ENCODE assay signal across 8 cellular contexts in the genomic region with DNA sequence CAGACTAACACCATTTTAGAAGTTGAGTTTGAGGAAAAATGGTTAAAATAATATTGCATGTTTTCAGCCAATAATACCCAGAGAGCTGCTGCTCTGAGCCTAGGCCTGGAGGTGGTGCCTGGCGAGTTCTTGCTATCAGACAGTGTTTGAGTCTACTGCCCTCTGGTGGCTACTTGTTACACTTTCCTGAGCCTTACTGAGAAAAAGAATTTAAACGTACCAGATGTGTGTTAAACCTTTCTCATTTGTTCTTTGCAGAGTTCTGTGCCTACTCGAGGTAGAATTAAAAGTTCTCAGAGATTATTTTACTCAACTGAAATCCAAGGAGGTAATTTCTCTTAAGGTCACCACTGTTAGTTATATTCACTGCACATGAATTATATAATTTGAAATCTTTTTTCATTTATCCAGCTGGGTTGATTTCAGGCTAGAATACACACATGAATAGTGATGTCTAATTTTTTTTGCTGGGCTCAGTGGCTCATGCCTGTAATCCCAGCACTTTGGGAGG. TPM values are rescaled to one million over a fixed set of nuclear protein-coding genes. Genes with fewer than 3 reads are reported as not detected.
A peak's percentile ranks its signal among the peaks of the same experiment; 100 is the strongest.
DNase-seq lines count a peak whose midpoint lies in the region; ATAC-seq and TF ChIP-seq lines count a peak whose summit lies in the region.

No MANE protein-coding gene starts in this region.

- no peak overlapping the region for H3K27ac Mint-ChIP-seq in Calu3 (ENCODE audit: unreplicated experiment)
- peak overlapping the region in 6 of 9 donors; percentile 8 to 89 (median 68) for H3K27ac Mint-ChIP-seq in naive thymus-derived CD4-positive, alpha-beta T cell
- no peak overlapping the region for H3K27ac Mint-ChIP-seq in stimulated activated effector memory CD8-positive, alpha-beta T cell treated with anti-CD3 and anti-CD28 coated beads, Interleukin-12 subunit alpha, Interleukin-12 subunit beta, amount 100 ng/mL, for 72 hours

- H3K36me3 Mint-ChIP-seq in Calu3 (ENCODE audit: insufficient read depth, unreplicated experiment): no peaks in the 10 kb centered on the region
- peaks cover 0 to 24% (median 1%) of the 10 kb centered on the region in 5 donors for H3K36me3 Mint-ChIP-seq in naive thymus-derived CD4-positive, alpha-beta T cell
- no peaks in the 10 kb centered on the region for H3K36me3 Mint-ChIP-seq in stimulated activated effector memory CD8-positive, alpha-beta T cell treated with anti-CD3 and anti-CD28 coated beads, Interleukin-12 subunit alpha, Interleukin-12 subunit beta, amount 100 ng/mL, for 72 hours

- H3K9me2 ChIP-seq in OCI-LY7 (ENCODE audit: insufficient read depth, low read length): no peaks in the 10 kb centered on the region

- H3K27me3 Mint-ChIP-seq in Calu3 (ENCODE audit: unreplicated experiment): no peaks in the 10 kb centered on the region
- H3K27me3 Mint-ChIP-seq in naive thymus-derived CD4-positive, alpha-beta T cell: no peaks in the 10 kb centered on the region

- H3K4me1 ChIP-seq in KMS-11 (ENCODE audit: low read depth, poor library complexity, severe bottlenecking) (no peaks in the 10 kb centered on the region), OCI-LY7 (ENCODE audit: insufficient read depth, low read length, poor library complexity, severe bottlenecking) (peaks cover 65% of the 10 kb centered on the region)
- H3K4me1 ChIP-seq in naive thymus-derived CD4-positive, alpha-beta T cell (ENCODE audit: control insufficient read depth in 2 of 2, insufficient read depth in 2 of 2, low read length in 2 of 2): no peaks in the 10 kb centered on the region

- no peak overlapping the region for H3K9ac ChIP-seq in KMS-11

- H3K9me3 ChIP-seq in OCI-LY7 (ENCODE audit: low read length): peaks cover 6% of the 10 kb centered on the region; the same call in 1 of the 2 replicates
- no peaks in the 10 kb centered on the region for H3K9me3 ChIP-seq in naive thymus-derived CD4-positive, alpha-beta T cell (ENCODE audit: control insufficient read depth in 2 of 3, low read length in 3 of 3)

- CTCF ChIA-PET in Calu3 (lab: Charles Lee): interaction anchor here (0.6 to 2.7 kb wide), 5 partner anchors 13 to 232 kb away, joined by 3 to 17 read pairs (median 5); partner anchors contain the start of genes MCM8, SHLD1 and TRMT6
- CTCF ChIA-PET in OCI-LY7 (lab: Charles Lee; ENCODE audit: unreplicated experiment): interaction anchor here (0.6 to 1.7 kb wide), 3 partner anchors 35 to 259 kb away, joined by 3 to 5 read pairs (median 4); no protein-coding TSS in a partner anchor
- CTCF ChIA-PET in naive thymus-derived CD4-positive, alpha-beta T cell (lab: Charles Lee): interaction anchor here (0.6 to 5.5 kb wide), 20 partner anchors 16 to 259 kb away, joined by 3 to 66 read pairs (median 4); no protein-coding TSS in a partner anchor

- POLR2A ChIA-PET in OCI-LY7 (lab: Charles Lee): interaction anchor here (0.6 to 2.4 kb wide), 14 partner anchors 8 to 228 kb away, joined by 3 to 10 read pairs (median 4); no protein-coding TSS in a partner anchor
- POLR2A ChIA-PET in naive thymus-derived CD4-positive, alpha-beta T cell (lab: Charles Lee): interaction anchor here (0.6 to 1.2 kb wide), 11 partner anchors 18 to 372 kb away, joined by 3 to 5 read pairs (median 3); no protein-coding TSS in a partner anchor

- H3K36me3 ChIP-seq in KMS-11 (ENCODE audit: insufficient read depth) (no peaks in the 10 kb centered on the region), OCI-LY7 (ENCODE audit: insufficient read depth, low read length) (peaks cover 78% of the 10 kb centered on the region)
- H3K36me3 ChIP-seq in naive thymus-derived CD4-positive, alpha-beta T cell (ENCODE audit: control insufficient read depth in 2 of 3, insufficient read depth in 3 of 3, low read length in 3 of 3): peaks cover 0 to 10% (median 0%) of the 10 kb centered on the region in 3 experiments

- BruUV-seq in Calu3 (replicated peaks; lab: Mats Ljungman, UMichigan): no TSS peak
- TSS peak; percentile 13 for BruUV-seq in OCI-LY7 (replicated peaks; lab: Mats Ljungman, UMichigan)

- H3K4me3 Mint-ChIP-seq in Calu3 (ENCODE audit: low read depth, unreplicated experiment): no peak overlapping the region
- H3K4me3 Mint-ChIP-seq in naive thymus-derived CD4-positive, alpha-beta T cell: no peak overlapping the region
- no peak overlapping the region for H3K4me3 Mint-ChIP-seq in stimulated activated effector memory CD8-positive, alpha-beta T cell treated with anti-CD3 and anti-CD28 coated beads, Interleukin-12 subunit alpha, Interleukin-12 subunit beta, amount 100 ng/mL, for 72 hours

- intact Hi-C loops in Calu3 (cut with micrococcal nuclease; ENCODE audit: unreplicated experiment): loop anchor here (1.0 to 2.0 kb wide), 3 partner anchors 219 to 260 kb away; no protein-coding TSS in a partner anchor
- intact Hi-C loops in OCI-LY7 (cut with micrococcal nuclease; ENCODE audit: unreplicated experiment): loop anchor here (1.0 to 5.0 kb wide), 7 partner anchors 116 to 289 kb away; no protein-coding TSS in a partner anchor
- intact Hi-C loops in naive thymus-derived CD4-positive, alpha-beta T cell (cut with micrococcal nuclease): loop anchor here (1.0 to 10.0 kb wide), 9 partner anchors 38 to 289 kb away; partner anchors contain the start of gene SHLD1 (in 1 of the 2)

- TF ChIP-seq CTCF in Calu3 (IDR thresholded peaks at IDR 0.05; ENCODE audit: unreplicated experiment) (peak; percentile 66), KMS-11 (conservative IDR thresholded peaks at IDR 0.05; ENCODE audit: low read depth, low read length) (peak; percentile 74), OCI-LY7 (conservative IDR thresholded peaks at IDR 0.05; ENCODE audit: low read length) (peak; percentile 99)

- H4K20me1 ChIP-seq in KMS-11 (ENCODE audit: insufficient read depth) (no peaks in the 10 kb centered on the region), OCI-LY7 (ENCODE audit: insufficient read depth, low read length) (no peaks in the 10 kb centered on the region)

- no peak overlapping the region for H3K4me2 ChIP-seq in KMS-11
- H3K4me2 ChIP-seq in OCI-LY7 (ENCODE audit: low read length): peak overlapping the region; percentile 34

- no peaks in the 10 kb centered on the region for H3K27me3 ChIP-seq in KMS-11 (ENCODE audit: insufficient read depth, low read depth)
- H3K27me3 ChIP-seq in naive thymus-derived CD4-positive, alpha-beta T cell (ENCODE audit: control insufficient read depth in 2 of 2, insufficient read depth in 2 of 2, low read length in 2 of 2): no peaks in the 10 kb centered on the region

- DNase-seq in Calu3 (peak; percentile 66), OCI-LY7 (ENCODE audit: low spot score) (peak; percentile 96)
- DNase-seq in activated CD8-positive, alpha-beta memory T cell treated with anti-CD3 and anti-CD28 coated beads, Interleukin-2, amount 50 U/mL, for 4 hours: peak; percentile 71
- peak; percentile 21 to 88 (median 83) for DNase-seq in naive thymus-derived CD4-positive, alpha-beta T cell
- peak; percentile 51 to 75 for DNase-seq in stimulated activated effector memory CD8-positive, alpha-beta T cell treated with anti-CD3 and anti-CD28 coated beads, Interleukin-12 subunit alpha, Interleukin-12 subunit beta, amount 100 ng/mL, for 72 hours (ENCODE audit: low spot score in 2 of 2)

- H3K27ac ChIP-seq in KMS-11 (no peak overlapping the region), OCI-LY7 (ENCODE audit: low read depth, low read length, poor library complexity, severe bottlenecking) (peak overlapping the region; percentile 51)
- H3K27ac ChIP-seq in naive thymus-derived CD4-positive, alpha-beta T cell (ENCODE audit: low read depth, low read length): no peak overlapping the region

- no peaks in the 10 kb centered on the region for H3K9me3 Mint-ChIP-seq in Calu3 (ENCODE audit: low read depth, unreplicated experiment)
- H3K9me3 Mint-ChIP-seq in naive thymus-derived CD4-positive, alpha-beta T cell: no peaks in the 10 kb centered on the region
- H3K9me3 Mint-ChIP-seq in stimulated activated effector memory CD8-positive, alpha-beta T cell treated with anti-CD3 and anti-CD28 coated beads, Interleukin-12 subunit alpha, Interleukin-12 subunit beta, amount 100 ng/mL, for 72 hours: no peaks in the 10 kb centered on the region

- H3K4me3 ChIP-seq in KMS-11 (IDR thresholded peaks at IDR 0.05; ENCODE audit: insufficient read depth, low read depth, low read length): no peak overlapping the region
- H3K4me3 ChIP-seq in OCI-LY7 (ENCODE audit: low read depth, low read length, poor library complexity, severe bottlenecking): no peak overlapping the region
- H3K4me3 ChIP-seq in naive thymus-derived CD4-positive, alpha-beta T cell (ENCODE audit: low read length): no peak overlapping the region

- ATAC-seq in GM21576 (IDR thresholded peaks at IDR 0.05; ENCODE audit: unreplicated experiment) (peak; percentile 87), esophagus mucosa (peak; percentile 78)
- ATAC-seq in naive thymus-derived CD4-positive, alpha-beta T cell: peak; percentile 100
- peak; percentile 93 for ATAC-seq in stimulated activated effector memory CD8-positive, alpha-beta T cell treated with anti-CD3 and anti-CD28 coated beads, Interleukin-12 subunit alpha, Interleukin-12 subunit beta, amount 100 ng/mL, for 72 hours

- H2AFZ ChIP-seq in KMS-11 (ENCODE audit: low read depth) (no peak overlapping the region), OCI-LY7 (ENCODE audit: low read length) (no peak overlapping the region)

- H3K4me1 Mint-ChIP-seq in Calu3 (ENCODE audit: low read depth, unreplicated experiment): no peaks in the 10 kb centered on the region
- H3K4me1 Mint-ChIP-seq in naive thymus-derived CD4-positive, alpha-beta T cell: peaks cover 0 to 22% (median 9%) of the 10 kb centered on the region in 7 donors
- H3K4me1 Mint-ChIP-seq in stimulated activated effector memory CD8-positive, alpha-beta T cell treated with anti-CD3 and anti-CD28 coated beads, Interleukin-12 subunit alpha, Interleukin-12 subunit beta, amount 100 ng/mL, for 72 hours: no peaks in the 10 kb centered on the region

- no peaks in the 10 kb centered on the region for H3K79me2 ChIP-seq in KMS-11 (ENCODE audit: insufficient read depth, low read depth)
- H3K79me2 ChIP-seq in OCI-LY7 (ENCODE audit: insufficient read depth, low read depth, low read length): peaks cover 36% of the 10 kb centered on the region; the same call in 1 of the 2 replicates

RNA-seq across cellular contexts. Expression of gene SHLD1, which starts 38.2 kb away (rescaled TPM):
- 1.3 and 1.9 TPM in 2 replicates for total RNA-seq in Calu3 (2022)
- total RNA-seq in OCI-LY7 (2014; rRNA removed; shearing (Covaris generic)): 19.4 and 29.6 TPM in 2 replicates
- total RNA-seq in OCI-LY7 (2022): 31.2 and 31.5 TPM in 2 replicates
- total RNA-seq in esophagus mucosa: 6.4 TPM
- total RNA-seq in naive thymus-derived CD4-positive, alpha-beta T cell: 10 to 100 TPM; 12.1 to 14.2 (median 13.2) TPM
- 10 to 100 TPM; 17.7 to 20.7 TPM for polyA plus RNA-seq in naive thymus-derived CD4-positive, alpha-beta T cell

Comparison
In these comparisons a context has a peak if more than half of its experiments do, and no peak if none do; other contexts are left out.
1. H3K27ac Mint-ChIP-seq: peak in naive thymus-derived CD4-positive, alpha-beta T cell (6 of 9); none in Calu3 (single experiment) and stimulated activated effector memory CD8-positive, alpha-beta T cell treated with anti-CD3 and anti-CD28 coated beads, Interleukin-12 subunit alpha, Interleukin-12 subunit beta, amount 100 ng/mL, for 72 hours (single experiment).
2. Peak in every context shown above with its lines, with median percentiles within 50 percentile points of each other: DNase-seq, CTCF ChIP-seq and ATAC-seq.